In genomic region chr6:72084992-72085569, GRCh38 we compare ENCODE assay signal across 9 cellular contexts.
DNase-seq lines count a peak whose midpoint lies in the region; ATAC-seq, FAIRE-seq and TF ChIP-seq lines count a peak whose summit lies in the region.
"Had no signal": no experiment of that assay in that cellular context is flagged by ENCODE, and none has a peak within 500 bp of the region (broad histone marks: within the 10 kb centered on the region; RNA-seq: fewer than 3 reads in every experiment).

No MANE protein-coding gene starts in this region.

- no peak for ATAC-seq in HG02759 (IDR thresholded peaks at IDR 0.05; ENCODE audit: unreplicated experiment)

- H3K4me1 ChIP-seq in breast epithelium (no peaks in the 10 kb centered on the region), uterus (no peaks in the 10 kb centered on the region)

- POLR2A ChIA-PET in GM10248 (lab: Yijun Ruan, JAX): no interaction called here

- H3K36me3 Mint-ChIP-seq in nephron (ENCODE audit: low read depth): no peaks in the 10 kb centered on the region
- H3K36me3 Mint-ChIP-seq in T-helper 2 cell treated with Interferon-gamma antibody and Interleukin-4, amounts not matched to agents 5 μg/mL and 100 μg/mL, for 36 hours (ENCODE audit: low read depth): no peaks in the 10 kb centered on the region

- CTCF ChIA-PET in GM10248 (lab: Yijun Ruan, JAX): interaction anchor here (1.0 to 2.3 kb wide), 5 partner anchors 48 to 700 kb away, joined by 3 to 7 read pairs (median 3); no protein-coding TSS in a partner anchor

- FAIRE-seq in H54 (lab: Jason Lieb, UNC): no peak

- no peak overlapping the region for H3K27ac ChIP-seq in breast epithelium
- H3K27ac ChIP-seq in uterus: no peak overlapping the region

- H3K36me3 ChIP-seq in breast epithelium (no peaks in the 10 kb centered on the region), uterus (no peaks in the 10 kb centered on the region)

- H3K4me3 ChIP-seq in breast epithelium (no peak overlapping the region), uterus (no peak overlapping the region)

- DNase-seq in GM10248 (ENCODE audit: extremely low spot score): no peak
- peak; percentile 38 for DNase-seq in NCI-H1105 treated with DMSO at 0.1 percent for 48 hours (lab: John Stamatoyannopoulos, UW)
- no peak for DNase-seq in breast epithelium (ENCODE audit: low spot score in 2 of 2)
- no peak for DNase-seq in uterus
- DNase-seq in T-helper 2 cell treated with Interferon-gamma antibody and Interleukin-4, amounts not matched to agents 5 μg/mL and 100 μg/mL, for 36 hours (ENCODE audit: low spot score): no peak
- no peak for DNase-seq in H54 (ENCODE audit: insufficient read length, low spot score)

- H3K4me1 Mint-ChIP-seq in nephron: peaks cover 4% of the 10 kb centered on the region
- no peaks in the 10 kb centered on the region for H3K4me1 Mint-ChIP-seq in T-helper 2 cell treated with Interferon-gamma antibody and Interleukin-4, amounts not matched to agents 5 μg/mL and 100 μg/mL, for 36 hours (ENCODE audit: low read depth)
- H3K4me1 Mint-ChIP-seq: central memory CD8-positive, alpha-beta T cell had no signal

- no peaks in the 10 kb centered on the region for H3K27me3 Mint-ChIP-seq in nephron (ENCODE audit: low read depth)
- no peaks in the 10 kb centered on the region for H3K27me3 Mint-ChIP-seq in T-helper 2 cell treated with Interferon-gamma antibody and Interleukin-4, amounts not matched to agents 5 μg/mL and 100 μg/mL, for 36 hours (ENCODE audit: low read depth)
- H3K27me3 Mint-ChIP-seq: central memory CD8-positive, alpha-beta T cell had no signal

- no peaks in the 10 kb centered on the region for H3K9me3 Mint-ChIP-seq in nephron
- no peaks in the 10 kb centered on the region for H3K9me3 Mint-ChIP-seq in T-helper 2 cell treated with Interferon-gamma antibody and Interleukin-4, amounts not matched to agents 5 μg/mL and 100 μg/mL, for 36 hours
- H3K9me3 Mint-ChIP-seq: central memory CD8-positive, alpha-beta T cell had no signal

- no peak overlapping the region for H3K4me3 Mint-ChIP-seq in nephron
- H3K4me3 Mint-ChIP-seq in T-helper 2 cell treated with Interferon-gamma antibody and Interleukin-4, amounts not matched to agents 5 μg/mL and 100 μg/mL, for 36 hours: no peak overlapping the region
- H3K4me3 Mint-ChIP-seq: central memory CD8-positive, alpha-beta T cell had no signal

- H3K9me3 ChIP-seq in breast epithelium (no peaks in the 10 kb centered on the region), uterus (no peaks in the 10 kb centered on the region)

- H3K27ac Mint-ChIP-seq in nephron: no peak overlapping the region
- H3K27ac Mint-ChIP-seq in T-helper 2 cell treated with Interferon-gamma antibody and Interleukin-4, amounts not matched to agents 5 μg/mL and 100 μg/mL, for 36 hours: no peak overlapping the region

- TF ChIP-seq CTCF in GM10248 (IDR thresholded peaks at IDR 0.05; ENCODE audit: control extremely low read depth, extremely low read depth, low read depth, missing control alignments): peak; percentile 25
- peak in 2 of 3 donors; percentile 23 to 54 for TF ChIP-seq CTCF in breast epithelium (IDR thresholded peaks at IDR 0.05)
- TF ChIP-seq CTCF in nephron (IDR thresholded peaks at IDR 0.05; ENCODE audit: unreplicated experiment in 3 of 3): peak; percentile 52 to 71 (median 53)
- peak in 1 of 4 experiments; percentile 33 for TF ChIP-seq CTCF in uterus (IDR thresholded peaks at IDR 0.05)

- TF ChIP-seq POLR2A in breast epithelium (IDR thresholded peaks at IDR 0.05) (no peak), uterus (IDR thresholded peaks at IDR 0.05) (no peak), H54 (IDR thresholded peaks at IDR 0.05; ENCODE audit: low read depth, low read length) (no peak)

- intact Hi-C loops in breast epithelium (cut with DNase I; ENCODE audit: low total_unique reads) (loop anchor here (5.0 kb wide), 1 partner anchor 1073 kb away; no protein-coding TSS in a partner anchor), uterus (cut with DNase I; ENCODE audit: low total_unique reads) (no loop called here)

- H3K27me3 ChIP-seq in breast epithelium (no peaks in the 10 kb centered on the region), uterus (no peaks in the 10 kb centered on the region)
